ENCODE assay signal across 13 cellular contexts in the genomic region with DNA sequence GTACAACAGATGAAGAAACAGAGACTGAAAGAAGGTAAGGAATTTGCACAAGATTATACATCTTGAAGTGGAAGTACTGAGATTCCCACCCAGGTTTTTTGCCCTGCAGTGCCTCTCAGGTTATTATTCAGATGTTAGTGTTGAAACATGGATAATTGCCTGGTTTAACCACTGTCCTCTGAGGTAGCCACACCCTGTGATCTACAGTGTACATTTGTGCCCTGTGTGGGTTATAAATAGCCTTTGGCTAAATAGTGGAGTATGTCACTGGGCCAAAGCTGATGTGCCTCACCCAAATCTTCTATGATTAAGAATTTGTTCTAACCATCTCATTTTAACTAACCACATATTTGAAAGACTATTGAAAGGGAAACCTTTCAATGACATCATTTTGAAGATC. TPM values are rescaled to one million over a fixed set of nuclear protein-coding genes. Genes with fewer than 3 reads are reported as not detected.
DNase-seq lines count a peak whose midpoint lies in the region; ATAC-seq and TF ChIP-seq lines count a peak whose summit lies in the region.
"Had no signal": no experiment of that assay in that cellular context is flagged by ENCODE, and none has a peak within 500 bp of the region (broad histone marks: within the 10 kb centered on the region; RNA-seq: fewer than 3 reads in every experiment).

No MANE protein-coding gene starts in this region.

- no peak overlapping the region for H2AK9ac ChIP-seq in IMR-90 (replicated peaks; ENCODE audit: low read depth, low read length, poor library complexity)

- H3K27ac ChIP-seq in IMR-90 (ENCODE audit: insufficient read depth, low read length) (no peak overlapping the region), mammary epithelial cell (ENCODE audit: insufficient read depth, low read depth, low read length) (peak overlapping the region; percentile 14)
- H3K27ac ChIP-seq: SJSA1 had no signal

- no peak overlapping the region for H2AFZ ChIP-seq in IMR-90 (replicated peaks; ENCODE audit: low read length, poor library complexity)
- H2AFZ ChIP-seq in mammary epithelial cell (ENCODE audit: low read depth, low read length) = no peak overlapping the region

- H4K5ac ChIP-seq in IMR-90 (ENCODE audit: low read depth, low read length) = peak overlapping the region; percentile 30; the same call in 1 of the 2 replicates

- TF ChIP-seq CTCF in IMR-90 (conservative IDR thresholded peaks at IDR 0.05; ENCODE audit: low read depth, low read length) = no peak
- TF ChIP-seq CTCF in mammary epithelial cell (conservative IDR thresholded peaks at IDR 0.05 in 1 of 2, IDR thresholded peaks at IDR 0.05 in 1 of 2; ENCODE audit: extremely low read depth in 1 of 2, insufficient read depth in 1 of 2, low read depth in 1 of 2, low read length in 2 of 2) = no peak
- no peak for TF ChIP-seq CTCF in osteocyte (IDR thresholded peaks at IDR 0.05)

- no peaks in the 10 kb centered on the region for H3K36me3 Mint-ChIP-seq in osteocyte (ENCODE audit: unreplicated experiment)
- no peaks in the 10 kb centered on the region for H3K36me3 Mint-ChIP-seq in natural killer cell treated with Interleukin-12 subunit alpha and Interleukin-12 subunit beta and Interleukin-15 and Interleukin-18, amount 100 ng/mL, for 72 hours
- H3K36me3 Mint-ChIP-seq: activated naive CD4-positive, alpha-beta T cell treated with anti-CD3 and anti-CD28 coated beads, Interleukin-2, amount 50 U/mL, for 72 hours; CD14-positive monocyte had no signal

- H3K9me3 Mint-ChIP-seq in osteocyte (ENCODE audit: unreplicated experiment) = no peaks in the 10 kb centered on the region
- no peaks in the 10 kb centered on the region for H3K9me3 Mint-ChIP-seq in natural killer cell treated with Interleukin-12 subunit alpha and Interleukin-12 subunit beta and Interleukin-15 and Interleukin-18, amount 100 ng/mL, for 72 hours
- H3K9me3 Mint-ChIP-seq: activated naive CD4-positive, alpha-beta T cell treated with anti-CD3 and anti-CD28 coated beads, Interleukin-2, amount 50 U/mL, for 72 hours; stimulated activated naive CD8-positive, alpha-beta T cell treated with anti-CD3 and anti-CD28 coated beads, Interleukin-15, Interleukin-2, amounts not matched to agents 100 ng/mL and 50 ng/mL, for 24 hours had no signal

- H3K27ac Mint-ChIP-seq in osteocyte (ENCODE audit: unreplicated experiment) = peak overlapping the region; percentile 7
- H3K27ac Mint-ChIP-seq in natural killer cell treated with Interleukin-12 subunit alpha and Interleukin-12 subunit beta and Interleukin-15 and Interleukin-18, amount 100 ng/mL, for 72 hours = no peak overlapping the region
- H3K27ac Mint-ChIP-seq: activated naive CD4-positive, alpha-beta T cell treated with anti-CD3 and anti-CD28 coated beads, Interleukin-2, amount 50 U/mL, for 72 hours; CD14-positive monocyte; stimulated activated naive CD8-positive, alpha-beta T cell treated with anti-CD3 and anti-CD28 coated beads, Interleukin-15, Interleukin-2, amounts not matched to agents 100 ng/mL and 50 ng/mL, for 24 hours had no signal

- H2BK15ac ChIP-seq in IMR-90 (ENCODE audit: low read depth, low read length) = 0 out of 3 replicates have a peak overlapping the region, but pooled peaks have one; percentile 73

- no peaks in the 10 kb centered on the region for H3K79me2 ChIP-seq in mammary epithelial cell (ENCODE audit: insufficient read depth, low read length)

- peak; percentile 38 for DNase-seq in Daoy (ENCODE audit: low read depth)
- DNase-seq in IMR-90 = no peak
- peak; percentile 90 for DNase-seq in mammary epithelial cell
- DNase-seq in osteocyte (ENCODE audit: extremely low spot score, unreplicated experiment) = no peak
- no peak for DNase-seq in activated CD8-positive, alpha-beta memory T cell treated with anti-CD3 and anti-CD28 coated beads, Interleukin-2, amount 50 U/mL, for 48 hours
- DNase-seq in NCI-H526 treated with DMSO at 0.1 percent for 48 hours (lab: John Stamatoyannopoulos, UW) = no peak
- no peak for DNase-seq in activated naive CD4-positive, alpha-beta T cell treated with Interleukin-2 at 50 U/mL for 16 hours
- DNase-seq in natural killer cell treated with Interleukin-12 subunit alpha and Interleukin-12 subunit beta and Interleukin-15 and Interleukin-18, amount 100 ng/mL, for 72 hours (ENCODE audit: low spot score) = no peak
- DNase-seq: NCI-H524 treated with DMSO at 0.1 percent for 48 hours had no signal

- in situ Hi-C loops in IMR-90 (cut with MboI; ENCODE audit: low sequenced_read_pairs) (loop anchor here (10.0 kb wide), 1 partner anchor 80 kb away; a partner anchor contains a TSS), mammary epithelial cell (cut with MboI; ENCODE audit: low sequenced_read_pairs in 2 of 2) (no loop called here)

- no peak overlapping the region for H3K9ac ChIP-seq in IMR-90 (ENCODE audit: low read depth, low read length)
- H3K9ac ChIP-seq in mammary epithelial cell (ENCODE audit: insufficient read depth, low read length) = no peak overlapping the region

- H3K9me3 ChIP-seq in IMR-90 (ENCODE audit: control insufficient read depth, insufficient read depth, low read length) (no peaks in the 10 kb centered on the region; the same call in 1 of the 2 replicates), mammary epithelial cell (replicated peaks; ENCODE audit: insufficient read depth, low read length) (no peaks in the 10 kb centered on the region)
- H3K9me3 ChIP-seq: SJSA1 had no signal

- peaks cover 40% of the 10 kb centered on the region for H3K4me1 Mint-ChIP-seq in osteocyte (ENCODE audit: unreplicated experiment)
- H3K4me1 Mint-ChIP-seq in natural killer cell treated with Interleukin-12 subunit alpha and Interleukin-12 subunit beta and Interleukin-15 and Interleukin-18, amount 100 ng/mL, for 72 hours (ENCODE audit: low read depth in 2 of 2) = no peaks in the 10 kb centered on the region
- H3K4me1 Mint-ChIP-seq: CD14-positive monocyte had no signal

- H3K4ac ChIP-seq in IMR-90 (ENCODE audit: low read depth, low read length) = peak overlapping the region; percentile 69; the same call in 1 of the 2 replicates

- intact Hi-C loops in IMR-90 (cut with micrococcal nuclease) = no loop called here
- intact Hi-C loops in mammary epithelial cell (cut with micrococcal nuclease) = no loop called here

- H3K27me3 ChIP-seq in IMR-90 (ENCODE audit: control insufficient read depth, insufficient read depth, low read length) (no peaks in the 10 kb centered on the region), mammary epithelial cell (ENCODE audit: insufficient read depth, low read length) (no peaks in the 10 kb centered on the region)
- H3K27me3 ChIP-seq: SJSA1 had no signal

- peak overlapping the region; percentile 59; the same call in 1 of the 2 replicates for H4K91ac ChIP-seq in IMR-90 (ENCODE audit: insufficient read depth, low read depth, low read length)

- BruUV-seq in IMR-90 (replicated peaks; lab: Mats Ljungman, UMichigan) (no TSS peak), mammary epithelial cell (replicated peaks; lab: Mats Ljungman, UMichigan) (no TSS peak)

- H3K4me1 ChIP-seq in IMR-90 (ENCODE audit: control insufficient read depth, insufficient read depth, low read length) = peaks cover 8% of the 10 kb centered on the region
- H3K4me1 ChIP-seq in mammary epithelial cell (ENCODE audit: insufficient read depth, low read length) = peaks cover 29% of the 10 kb centered on the region

- H2BK5ac ChIP-seq in IMR-90 (ENCODE audit: low read depth, low read length, poor library complexity, severe bottlenecking) = peak overlapping the region; percentile 73

- dilution Hi-C loops in IMR-90 (cut with HindIII; ENCODE audit: low sequenced_read_pairs, unreplicated experiment) = no loop called here
- dilution Hi-C loops in mammary epithelial cell (cut with HindIII; ENCODE audit: low sequenced_read_pairs) = loop anchor here (5.0 kb wide), 1 partner anchor 77 kb away; a partner anchor contains a TSS

- H3K27me3 Mint-ChIP-seq in osteocyte (ENCODE audit: unreplicated experiment) = no peaks in the 10 kb centered on the region
- peaks cover 6 to 29% of the 10 kb centered on the region in 2 donors for H3K27me3 Mint-ChIP-seq in natural killer cell treated with Interleukin-12 subunit alpha and Interleukin-12 subunit beta and Interleukin-15 and Interleukin-18, amount 100 ng/mL, for 72 hours

- peak overlapping the region; percentile 82; the same call in 1 of the 2 replicates for H3K18ac ChIP-seq in IMR-90 (ENCODE audit: low read depth, low read length)

- H3K4me2 ChIP-seq in IMR-90 (ENCODE audit: low read depth, low read length) = no peak overlapping the region
- peak overlapping the region; percentile 8 for H3K4me2 ChIP-seq in mammary epithelial cell (ENCODE audit: insufficient read depth, low read depth, low read length)

- TF ChIP-seq POLR2A in IMR-90 (IDR thresholded peaks at IDR 0.05; ENCODE audit: low read depth, low read length) = no peak

- peaks cover 9% of the 10 kb centered on the region for H3K9me1 ChIP-seq in IMR-90 (ENCODE audit: insufficient read depth, low read length)

- TF ChIP-seq RAD21 in IMR-90 (IDR thresholded peaks at IDR 0.05; ENCODE audit: low read length) = no peak

- CTCF ChIA-PET in IMR-90 (lab: Yijun Ruan, JAX) = no interaction called here
- CTCF ChIA-PET in mammary epithelial cell (lab: Charles Lee; ENCODE audit: low non-redundant PET) = no interaction called here

- no peaks in the 10 kb centered on the region for H3K36me3 ChIP-seq in IMR-90 (ENCODE audit: control insufficient read depth, insufficient read depth, low read length)
- H3K36me3 ChIP-seq in mammary epithelial cell (ENCODE audit: insufficient read depth, low read length) = no peaks in the 10 kb centered on the region
- H3K36me3 ChIP-seq: SJSA1 had no signal

- no peak overlapping the region for H3K56ac ChIP-seq in IMR-90 (ENCODE audit: extremely low read depth, insufficient read depth, low read length)

- no peak overlapping the region; the same call in 1 of the 2 replicates for H3K23ac ChIP-seq in IMR-90 (ENCODE audit: low read depth, low read length)

- H3K79me1 ChIP-seq in IMR-90 (ENCODE audit: low read depth in 1 of 2, low read length in 2 of 2) = peaks cover 0 to 2% of the 10 kb centered on the region in 2 experiments; a peak in 1 of 4 replicates

- H2AK5ac ChIP-seq in IMR-90 (ENCODE audit: low read depth, low read length) = peak overlapping the region; percentile 36; the same call in 1 of the 2 replicates

- peak overlapping the region; percentile 79 for H2BK120ac ChIP-seq in IMR-90 (ENCODE audit: low read depth, low read length)

- H3K4me3 ChIP-seq in IMR-90 (ENCODE audit: insufficient read depth, low read depth, low read length) (no peak overlapping the region), mammary epithelial cell (replicated peaks in 1 of 3; ENCODE audit: insufficient read depth in 1 of 3, low read depth in 2 of 3, low read length in 3 of 3) (no peak overlapping the region)
- H3K4me3 ChIP-seq: SJSA1 had no signal

- no peak for ATAC-seq in IMR-90 (ENCODE audit: low read depth)
- ATAC-seq in natural killer cell treated with Interleukin-12 subunit alpha and Interleukin-12 subunit beta and Interleukin-15 and Interleukin-18, amount 100 ng/mL, for 72 hours = no peak
- ATAC-seq: activated naive CD4-positive, alpha-beta T cell treated with anti-CD3 and anti-CD28 coated beads, Interleukin-2, amount 50 U/mL, for 72 hours had no signal

- H2BK20ac ChIP-seq in IMR-90 (ENCODE audit: low read depth, low read length) = peak overlapping the region; percentile 61; the same call in 1 of the 2 replicates

- H3K14ac ChIP-seq in IMR-90 (replicated peaks; ENCODE audit: low read depth, low read length) = peak overlapping the region; percentile 53; the same call in 1 of the 2 replicates

- H3K4me3 Mint-ChIP-seq in osteocyte (ENCODE audit: unreplicated experiment) = no peak overlapping the region
- no peak overlapping the region for H3K4me3 Mint-ChIP-seq in natural killer cell treated with Interleukin-12 subunit alpha and Interleukin-12 subunit beta and Interleukin-15 and Interleukin-18, amount 100 ng/mL, for 72 hours
- H3K4me3 Mint-ChIP-seq: CD14-positive monocyte; stimulated activated naive CD8-positive, alpha-beta T cell treated with anti-CD3 and anti-CD28 coated beads, Interleukin-15, Interleukin-2, amounts not matched to agents 100 ng/mL and 50 ng/mL, for 24 hours had no signal

- POLR2A ChIA-PET in IMR-90 (lab: Charles Lee; ENCODE audit: unreplicated experiment) = no interaction called here

- H4K20me1 ChIP-seq in IMR-90 (ENCODE audit: insufficient read depth, low read length) (no peaks in the 10 kb centered on the region), mammary epithelial cell (ENCODE audit: insufficient read depth, low read length) (no peaks in the 10 kb centered on the region)

- H4K8ac ChIP-seq in IMR-90 (ENCODE audit: low read depth in 2 of 2, low read length in 2 of 2) = peak overlapping the region; percentile 47 to 54; a peak in 3 of 4 replicates

RNA-seq across cellular contexts. Expression of a gene that starts 5.4 kb away (rescaled TPM):
- total RNA-seq in Daoy (2014; rRNA removed; shearing (Covaris generic)) = 0.57 and 0.65 TPM in 2 replicates
- total RNA-seq in IMR-90 (2012; rRNA removed) = 0.18 and 0.56 TPM in 2 replicates
- polyA plus RNA-seq in IMR-90 (2012; rRNA removed) = 0.21 and 0.32 TPM in 2 replicates
- 0.08 and 0.11 TPM in 2 replicates for polyA plus RNA-seq in IMR-90 (2012; cell fraction: cytosol; rRNA removed)
- 0.04 and 0.38 TPM in 2 replicates for polyA plus RNA-seq in IMR-90 (2012; cell fraction: nucleus; rRNA removed; ENCODE audit: low replicate concordance)
- not detected for total RNA-seq in mammary epithelial cell
- polyA plus RNA-seq in mammary epithelial cell = 0.01 TPM
- not detected for polyA minus RNA-seq in mammary epithelial cell
- 0.32 TPM in 1 of 2 replicates, not detected in the other for total RNA-seq in osteocyte
- total RNA-seq in natural killer cell treated with Interleukin-12 subunit alpha and Interleukin-12 subunit beta and Interleukin-15 and Interleukin-18, amount 100 ng/mL, for 72 hours = not detected
- total RNA-seq: activated naive CD4-positive, alpha-beta T cell treated with anti-CD3 and anti-CD28 coated beads, Interleukin-2, amount 50 U/mL, for 72 hours had no signal
- polyA plus RNA-seq: CD14-positive monocyte had no signal

RNA-seq across cellular contexts. Expression of a gene that starts 45.3 kb away (rescaled TPM):
- 54.6 and 73.1 TPM in 2 replicates for total RNA-seq in Daoy (2014; rRNA removed; shearing (Covaris generic))
- 77.4 and 131 TPM in 2 replicates for total RNA-seq in IMR-90 (2012; rRNA removed)
- polyA plus RNA-seq in IMR-90 (2012; rRNA removed) = 32.8 and 41.6 TPM in 2 replicates
- polyA plus RNA-seq in IMR-90 (2012; cell fraction: cytosol; rRNA removed) = 24.2 and 40.4 TPM in 2 replicates
- 26.7 and 37.4 TPM in 2 replicates for polyA plus RNA-seq in IMR-90 (2012; cell fraction: nucleus; rRNA removed; ENCODE audit: low replicate concordance)
- total RNA-seq in mammary epithelial cell = 100 to 1,000 TPM in 1 of 2 donors, 10 to 100 TPM in 1; 88.2 to 142 TPM
- 36.0 TPM for polyA plus RNA-seq in mammary epithelial cell
- polyA minus RNA-seq in mammary epithelial cell = 18.2 TPM
- total RNA-seq in osteocyte = 118 and 128 TPM in 2 replicates
- 100 to 1,000 TPM; 218 to 239 TPM for total RNA-seq in natural killer cell treated with Interleukin-12 subunit alpha and Interleukin-12 subunit beta and Interleukin-15 and Interleukin-18, amount 100 ng/mL, for 72 hours

Comparison
In these comparisons a context has a peak if more than half of its experiments do, and no peak if none do; other contexts are left out.
1. DNase-seq: peak in Daoy (single experiment) and mammary epithelial cell (single experiment); none in IMR-90 (single experiment), osteocyte (single experiment), activated CD8-positive, alpha-beta memory T cell treated with anti-CD3 and anti-CD28 coated beads, Interleukin-2, amount 50 U/mL, for 48 hours (single experiment), NCI-H526 treated with DMSO at 0.1 percent for 48 hours (single experiment), activated naive CD4-positive, alpha-beta T cell treated with Interleukin-2 at 50 U/mL for 16 hours (single experiment) and natural killer cell treated with Interleukin-12 subunit alpha and Interleukin-12 subunit beta and Interleukin-15 and Interleukin-18, amount 100 ng/mL, for 72 hours (single experiment).